In genomic region chr17:45135978-45136791, GRCh38 we compare ENCODE assay signal across 8 cellular contexts. TPM values are rescaled to one million over a fixed set of nuclear protein-coding genes. Genes with fewer than 3 reads are reported as not detected.
DNase-seq lines count a peak whose midpoint lies in the region; ATAC-seq and TF ChIP-seq lines count a peak whose summit lies in the region.

No MANE protein-coding gene starts in this region.

- POLR2A ChIA-PET in AG04449 (lab: Yijun Ruan, JAX): interaction anchor here (0.5 to 2.6 kb wide), 6 partner anchors 8 to 61 kb away, joined by 3 to 56 read pairs (median 6); partner anchors contain the start of genes HEXIM1 and HEXIM2

- CTCF ChIA-PET in AG04449 (lab: Yijun Ruan, JAX): interaction anchor here (0.6 to 16.6 kb wide), 102 partner anchors 9 to 716 kb away, joined by 3 to 677 read pairs (median 5); partner anchors contain the start of genes EFTUD2, GFAP, HEXIM1 and HEXIM2

- peak overlapping the region; percentile 84 to 95 (median 94) for H3K4me3 Mint-ChIP-seq in naive B cell

- no peaks in the 10 kb centered on the region for H3K36me3 ChIP-seq in KMS-11 (ENCODE audit: insufficient read depth)
- H3K36me3 ChIP-seq in colonic mucosa: no peaks in the 10 kb centered on the region

- H3K27me3 ChIP-seq in KMS-11 (ENCODE audit: insufficient read depth, low read depth) (no peaks in the 10 kb centered on the region), colonic mucosa (no peaks in the 10 kb centered on the region)

- H3K36me3 Mint-ChIP-seq in naive B cell: peaks cover 0 to 4% of the 10 kb centered on the region in 2 donors

- peak overlapping the region; percentile 75 for H3K4me3 ChIP-seq in AG04449 (ENCODE audit: low read depth, low read length)
- peak overlapping the region; percentile 35 for H3K4me3 ChIP-seq in KMS-11 (IDR thresholded peaks at IDR 0.05; ENCODE audit: insufficient read depth, low read depth, low read length)
- H3K4me3 ChIP-seq in colonic mucosa: peak overlapping the region; percentile 82

- H3K27ac Mint-ChIP-seq in naive B cell: peak overlapping the region in 5 of 6 donors; percentile 65 to 93 (median 81)

- H4K20me1 ChIP-seq in KMS-11 (ENCODE audit: insufficient read depth): no peaks in the 10 kb centered on the region

- H3K4me1 Mint-ChIP-seq in naive B cell: peaks cover 7 to 34% (median 11%) of the 10 kb centered on the region in 3 donors

- TF ChIP-seq CTCF in AG04449 (IDR thresholded peaks at IDR 0.05; ENCODE audit: insufficient read depth, low read length, missing control alignments) (no peak), KMS-11 (conservative IDR thresholded peaks at IDR 0.05; ENCODE audit: low read depth, low read length) (no peak), colonic mucosa (IDR thresholded peaks at IDR 0.05) (no peak)

- peaks cover under 1 to 3% (median 3%) of the 10 kb centered on the region in 3 donors for H3K27me3 Mint-ChIP-seq in naive B cell

- H3K27ac ChIP-seq in KMS-11: peak overlapping the region; percentile 17; the same call in 1 of the 2 replicates
- peak overlapping the region; percentile 65 for H3K27ac ChIP-seq in colonic mucosa

- H3K4me2 ChIP-seq in KMS-11: peak overlapping the region; percentile 98

- H3K79me2 ChIP-seq in KMS-11 (ENCODE audit: insufficient read depth, low read depth): no peaks in the 10 kb centered on the region

- H2AFZ ChIP-seq in KMS-11 (ENCODE audit: low read depth): peak overlapping the region; percentile 72

- no peaks in the 10 kb centered on the region for H3K9me3 Mint-ChIP-seq in naive B cell

- no peak for ATAC-seq in naive B cell (ENCODE audit: low read depth in 2 of 2)
- ATAC-seq in HG02798 (IDR thresholded peaks at IDR 0.05; ENCODE audit: poor library complexity, unreplicated experiment): no peak

- H3K9ac ChIP-seq in KMS-11: peak overlapping the region; percentile 48; the same call in 1 of the 2 replicates
- H3K9ac ChIP-seq in colonic mucosa (ENCODE audit: low read depth in 2 of 2, low read length in 2 of 2): peak overlapping the region; percentile 86 to 96

- H3K9me3 ChIP-seq in colonic mucosa: no peaks in the 10 kb centered on the region

- H3K4me1 ChIP-seq in KMS-11 (ENCODE audit: low read depth, poor library complexity, severe bottlenecking): peaks cover 12% of the 10 kb centered on the region
- peaks cover 10% of the 10 kb centered on the region for H3K4me1 ChIP-seq in colonic mucosa

- intact Hi-C loops in colonic mucosa (cut with DNase I): loop anchor here (2.0 kb wide), 1 partner anchor 61 kb away; no protein-coding TSS in a partner anchor

- DNase-seq in AG04449 (ENCODE audit: low read depth, low spot score) (no peak), colonic mucosa (no peak), naive B cell (no peak), glomerular visceral epithelial cell (ENCODE audit: extremely low spot score) (no peak), NCI-H1436 treated with DMSO at 0.1 percent for 48 hours (lab: John Stamatoyannopoulos, UW) (no peak), AG08395 (ENCODE audit: low spot score) (no peak)

RNA-seq across cellular contexts. Expression of gene ACBD4, which starts 0.7 kb away (rescaled TPM):
- total RNA-seq in colonic mucosa: 10 to 100 TPM; 13.0 to 16.6 TPM
- polyA plus RNA-seq in naive B cell (ENCODE audit: low read depth in 6 of 6): 10 to 100 TPM; 15.4 to 27.1 (median 20.4) TPM

RNA-seq across cellular contexts. Expression of gene PLCD3, which starts 3.9 kb away (rescaled TPM):
- total RNA-seq in colonic mucosa: 100 to 1,000 TPM; 300 to 312 TPM
- not detected for polyA plus RNA-seq in naive B cell (ENCODE audit: low read depth in 6 of 6)

RNA-seq across cellular contexts. Expression of gene HEXIM1, which starts 12.1 kb away (rescaled TPM):
- total RNA-seq in colonic mucosa: 10 to 100 TPM; 37.0 to 38.4 TPM
- 1 to 10 TPM; 3.2 to 5.3 (median 4.1) TPM for polyA plus RNA-seq in naive B cell (ENCODE audit: low read depth in 6 of 6)

RNA-seq across cellular contexts. Expression of gene HEXIM2, which starts 25.5 kb away (rescaled TPM):
- total RNA-seq in colonic mucosa: 1 to 10 TPM; 7.2 to 8.1 TPM
- polyA plus RNA-seq in naive B cell (ENCODE audit: low read depth in 6 of 6): 1 to 10 TPM; 2.1 to 6.7 (median 4.3) TPM
